ENCODE assay signal across 1 cellular context in the genomic region with DNA sequence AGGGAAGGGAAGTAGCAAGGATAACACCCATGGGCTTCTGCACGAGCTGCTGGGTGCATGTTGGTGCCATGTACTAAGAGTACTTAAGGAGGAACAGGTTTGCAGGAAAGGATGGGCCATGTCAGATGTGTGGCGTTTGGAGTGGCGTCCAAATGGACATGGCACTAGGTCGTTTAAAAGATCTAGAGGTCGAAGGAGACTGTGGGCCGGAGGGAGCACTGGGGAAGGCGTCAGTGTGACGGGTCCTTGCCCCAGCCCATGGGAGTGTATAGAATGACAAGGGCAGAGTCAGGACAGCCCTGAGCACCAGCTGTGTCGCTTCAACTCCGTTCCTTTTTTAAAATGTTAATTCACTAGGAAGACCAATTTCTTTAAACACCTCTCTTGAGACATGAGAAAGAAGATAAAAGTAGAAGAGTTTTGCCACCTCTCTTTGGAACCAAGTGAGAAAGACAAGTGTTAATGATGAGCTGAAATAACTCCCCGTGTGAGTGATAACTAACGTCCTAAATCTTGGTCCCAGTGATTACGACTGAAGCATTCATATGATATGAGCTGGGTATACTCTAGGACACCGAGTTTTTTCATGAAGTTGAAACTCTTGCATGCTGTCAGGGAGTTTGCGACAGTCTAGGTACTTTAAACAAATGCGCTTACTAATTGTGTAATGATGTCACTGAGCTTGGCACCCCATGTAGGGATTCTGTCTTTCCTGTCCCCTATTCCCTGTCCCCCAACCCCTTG.
TF ChIP-seq lines count a peak whose summit lies in the region.

No MANE protein-coding gene starts in this region.

TF ChIP-seq in HCT116, 20 proteins besides CTCF, POLR2A, EP300 and RAD21 (continued from another document):
- no peak for TF ChIP-seq FOSL1 (IDR thresholded peaks at IDR 0.05; ENCODE audit: low read depth)
- TF ChIP-seq, protein P1, sequence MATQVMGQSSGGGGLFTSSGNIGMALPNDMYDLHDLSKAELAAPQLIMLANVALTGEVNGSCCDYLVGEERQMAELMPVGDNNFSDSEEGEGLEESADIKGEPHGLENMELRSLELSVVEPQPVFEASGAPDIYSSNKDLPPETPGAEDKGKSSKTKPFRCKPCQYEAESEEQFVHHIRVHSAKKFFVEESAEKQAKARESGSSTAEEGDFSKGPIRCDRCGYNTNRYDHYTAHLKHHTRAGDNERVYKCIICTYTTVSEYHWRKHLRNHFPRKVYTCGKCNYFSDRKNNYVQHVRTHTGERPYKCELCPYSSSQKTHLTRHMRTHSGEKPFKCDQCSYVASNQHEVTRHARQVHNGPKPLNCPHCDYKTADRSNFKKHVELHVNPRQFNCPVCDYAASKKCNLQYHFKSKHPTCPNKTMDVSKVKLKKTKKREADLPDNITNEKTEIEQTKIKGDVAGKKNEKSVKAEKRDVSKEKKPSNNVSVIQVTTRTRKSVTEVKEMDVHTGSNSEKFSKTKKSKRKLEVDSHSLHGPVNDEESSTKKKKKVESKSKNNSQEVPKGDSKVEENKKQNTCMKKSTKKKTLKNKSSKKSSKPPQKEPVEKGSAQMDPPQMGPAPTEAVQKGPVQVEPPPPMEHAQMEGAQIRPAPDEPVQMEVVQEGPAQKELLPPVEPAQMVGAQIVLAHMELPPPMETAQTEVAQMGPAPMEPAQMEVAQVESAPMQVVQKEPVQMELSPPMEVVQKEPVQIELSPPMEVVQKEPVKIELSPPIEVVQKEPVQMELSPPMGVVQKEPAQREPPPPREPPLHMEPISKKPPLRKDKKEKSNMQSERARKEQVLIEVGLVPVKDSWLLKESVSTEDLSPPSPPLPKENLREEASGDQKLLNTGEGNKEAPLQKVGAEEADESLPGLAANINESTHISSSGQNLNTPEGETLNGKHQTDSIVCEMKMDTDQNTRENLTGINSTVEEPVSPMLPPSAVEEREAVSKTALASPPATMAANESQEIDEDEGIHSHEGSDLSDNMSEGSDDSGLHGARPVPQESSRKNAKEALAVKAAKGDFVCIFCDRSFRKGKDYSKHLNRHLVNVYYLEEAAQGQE (IDR thresholded peaks at IDR 0.05; ENCODE audit: low read depth) = no peak
